Comparison of ENCODE assay signal across 8 cellular contexts in genomic region chr19:56393119-56394012, GRCh38.
DNase-seq lines count a peak whose midpoint lies in the region; ATAC-seq and TF ChIP-seq lines count a peak whose summit lies in the region.

Gene ZNF582, minus strand, starts transcription at chr19:56393534. Its CDS starts 1,782 bp downstream, at chr19:56391752.

- H3K4me3 ChIP-seq in WI38 (ENCODE audit: low read depth, low read length) = peak within 1 kb of the TSS; percentile 82

- peak; percentile 92 for ATAC-seq in HG02763 (IDR thresholded peaks at IDR 0.05; ENCODE audit: unreplicated experiment)

- DNase-seq in GM13976 (ENCODE audit: low spot score) = peak; percentile 96
- DNase-seq in NCI-H187 (lab: John Stamatoyannopoulos, UW) = peak; percentile 71 to 78
- DNase-seq in caudate nucleus (lab: John Stamatoyannopoulos, UW) = peak; percentile 26 to 98 (median 93)
- DNase-seq in inferior parietal cortex (ENCODE audit: extremely low spot score) = peak; percentile 97
- DNase-seq in smooth muscle cell of the brain vasculature (ENCODE audit: low read depth, low spot score) = peak; percentile 87
- no peak for DNase-seq in NAMALWA (ENCODE audit: low spot score)

- in situ Hi-C loops in GM13976 (cut with MboI; ENCODE audit: low sequenced_read_pairs, unreplicated experiment) = no loop called here

- peak within 1 kb of the TSS; percentile 96 for H3K27ac ChIP-seq in caudate nucleus (ENCODE audit: low read depth, low read length)

- TF ChIP-seq CTCF in GM13976 (IDR thresholded peaks at IDR 0.05; ENCODE audit: borderline replicate concordance, control extremely low read depth, extremely low read depth, insufficient read depth, missing control alignments) = peak; percentile 80
- peak; percentile 81 for TF ChIP-seq CTCF in WI38 (IDR thresholded peaks at IDR 0.05; ENCODE audit: low read depth, low read length)
